ENCODE assay signal across 20 cellular contexts in the genomic region with DNA sequence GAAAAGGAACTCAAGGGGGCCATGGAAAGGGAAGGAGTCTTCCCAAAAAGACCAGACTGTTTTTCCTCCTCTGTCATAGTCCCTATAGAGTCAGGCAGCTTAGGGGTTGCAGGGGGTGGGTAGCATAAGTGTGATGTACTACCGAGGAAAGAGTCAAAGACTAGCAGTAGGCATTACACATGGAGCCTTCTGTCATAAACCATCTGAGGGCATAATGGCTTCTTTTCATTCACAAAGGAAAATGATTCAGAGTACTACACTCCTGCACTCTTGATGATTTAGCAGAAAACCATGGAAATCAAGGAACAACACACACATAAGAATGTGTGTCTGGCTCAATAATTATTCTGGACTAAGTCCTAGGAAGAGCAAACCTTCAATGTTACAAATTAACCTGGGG. TPM values are rescaled to one million over a fixed set of nuclear protein-coding genes. Genes with fewer than 3 reads are reported as not detected.
DNase-seq lines count a peak whose midpoint lies in the region; ATAC-seq, FAIRE-seq and TF ChIP-seq lines count a peak whose summit lies in the region.
"Had no signal": no experiment of that assay in that cellular context is flagged by ENCODE, and none has a peak within 500 bp of the region (broad histone marks: within the 10 kb centered on the region; RNA-seq: fewer than 3 reads in every experiment).

No MANE protein-coding gene starts in this region.

- H3K27me3 ChIP-seq in right atrium auricular region = no peaks in the 10 kb centered on the region
- no peaks in the 10 kb centered on the region for H3K27me3 ChIP-seq in bronchial epithelial cell (ENCODE audit: control insufficient read depth, insufficient read depth, low read length)
- H3K27me3 ChIP-seq in kidney epithelial cell (ENCODE audit: control insufficient read depth, insufficient read depth, low read length) = no peaks in the 10 kb centered on the region

- H3K9me3 ChIP-seq in right atrium auricular region = no peaks in the 10 kb centered on the region

- H3K36me3 ChIP-seq in right atrium auricular region (peaks cover 17% of the 10 kb centered on the region), bronchial epithelial cell (ENCODE audit: control insufficient read depth, insufficient read depth, low read length) (no peaks in the 10 kb centered on the region), kidney epithelial cell (ENCODE audit: control insufficient read depth, insufficient read depth, low read length) (no peaks in the 10 kb centered on the region)

- H3K4me1 ChIP-seq in right atrium auricular region = peaks cover 0 to 8% of the 10 kb centered on the region in 2 donors

- DNase-seq in Right ventricle myocardium superior = no peak
- no peak for DNase-seq in right atrium auricular region (ENCODE audit: low spot score)
- DNase-seq in bronchial epithelial cell (ENCODE audit: low read depth) = peak; percentile 25
- DNase-seq in kidney epithelial cell (ENCODE audit: low read depth) = peak; percentile 54
- DNase-seq in natural killer cell treated with Interleukin-12 subunit alpha and Interleukin-12 subunit beta and Interleukin-15 and Interleukin-18, amount 100 ng/mL, for 72 hours (ENCODE audit: low spot score) = no peak
- no peak for DNase-seq in effector CD4-positive, alpha-beta T cell
- no peak for DNase-seq in effector memory CD8-positive, alpha-beta T cell
- DNase-seq: activated CD4-positive, alpha-beta T cell treated with anti-CD3 and anti-CD28 coated beads, Interleukin-2, amount 50 U/mL, for 48 hours; activated effector memory CD4-positive, alpha-beta T cell treated with Interleukin-2 at 50 U/mL for 16 hours; DMS79 treated with DMSO at 0.1 percent for 48 hours; NCI-H1105; NCI-H524 treated with DMSO at 0.1 percent for 48 hours; posterior cingulate gyrus; stimulated activated CD8-positive, alpha-beta memory T cell treated with anti-CD3 and anti-CD28 coated beads, Interleukin-4, amount 100 ng/mL, for 48 hours; T1000 had no signal

- no peak overlapping the region for H3K4me3 ChIP-seq in right atrium auricular region
- no peak overlapping the region for H3K4me3 ChIP-seq in bronchial epithelial cell (ENCODE audit: low read depth, low read length)
- H3K4me3 ChIP-seq in kidney epithelial cell (ENCODE audit: low read depth, low read length) = no peak overlapping the region

- intact Hi-C loops in Right ventricle myocardium superior (cut with DNase I) = no loop called here

- FAIRE-seq in bronchial epithelial cell (lab: Jason Lieb, UNC) = no peak
- FAIRE-seq: HepG2 had no signal

- H3K27ac Mint-ChIP-seq in natural killer cell treated with Interleukin-12 subunit alpha and Interleukin-12 subunit beta and Interleukin-15 and Interleukin-18, amount 100 ng/mL, for 72 hours = no peak overlapping the region
- peak overlapping the region in 1 of 2 donors; percentile 14 for H3K27ac Mint-ChIP-seq in effector memory CD8-positive, alpha-beta T cell
- H3K27ac Mint-ChIP-seq: type B pancreatic cell had no signal

- peaks cover 11 to 13% of the 10 kb centered on the region in 2 donors for H3K4me1 Mint-ChIP-seq in natural killer cell treated with Interleukin-12 subunit alpha and Interleukin-12 subunit beta and Interleukin-15 and Interleukin-18, amount 100 ng/mL, for 72 hours (ENCODE audit: low read depth in 2 of 2)
- H3K4me1 Mint-ChIP-seq in effector memory CD8-positive, alpha-beta T cell (ENCODE audit: low read depth in 2 of 2) = peaks cover 13 to 25% of the 10 kb centered on the region in 2 donors

- peaks cover 4% of the 10 kb centered on the region for H3K36me3 Mint-ChIP-seq in natural killer cell treated with Interleukin-12 subunit alpha and Interleukin-12 subunit beta and Interleukin-15 and Interleukin-18, amount 100 ng/mL, for 72 hours
- H3K36me3 Mint-ChIP-seq in effector memory CD8-positive, alpha-beta T cell (ENCODE audit: insufficient read depth) = peaks cover 13% of the 10 kb centered on the region

- H3K4me3 Mint-ChIP-seq in natural killer cell treated with Interleukin-12 subunit alpha and Interleukin-12 subunit beta and Interleukin-15 and Interleukin-18, amount 100 ng/mL, for 72 hours = no peak overlapping the region
- H3K4me3 Mint-ChIP-seq in effector memory CD8-positive, alpha-beta T cell = no peak overlapping the region
- H3K4me3 Mint-ChIP-seq: central memory CD8-positive, alpha-beta T cell; type B pancreatic cell had no signal

- H3K27ac ChIP-seq in right atrium auricular region = no peak overlapping the region

- TF ChIP-seq CTCF in right atrium auricular region (IDR thresholded peaks at IDR 0.05) = no peak
- TF ChIP-seq CTCF in bronchial epithelial cell (IDR thresholded peaks at IDR 0.05; ENCODE audit: insufficient read depth, low read length, severe bottlenecking) = no peak
- no peak for TF ChIP-seq CTCF in kidney epithelial cell (IDR thresholded peaks at IDR 0.05; ENCODE audit: insufficient read depth, low read length, poor library complexity, severe bottlenecking)

- no peaks in the 10 kb centered on the region for H3K9me3 Mint-ChIP-seq in natural killer cell treated with Interleukin-12 subunit alpha and Interleukin-12 subunit beta and Interleukin-15 and Interleukin-18, amount 100 ng/mL, for 72 hours
- H3K9me3 Mint-ChIP-seq in effector memory CD8-positive, alpha-beta T cell = no peaks in the 10 kb centered on the region
- H3K9me3 Mint-ChIP-seq: central memory CD8-positive, alpha-beta T cell; type B pancreatic cell had no signal

- H3K27me3 Mint-ChIP-seq in natural killer cell treated with Interleukin-12 subunit alpha and Interleukin-12 subunit beta and Interleukin-15 and Interleukin-18, amount 100 ng/mL, for 72 hours = no peaks in the 10 kb centered on the region
- H3K27me3 Mint-ChIP-seq in effector memory CD8-positive, alpha-beta T cell = no peaks in the 10 kb centered on the region
- H3K27me3 Mint-ChIP-seq: central memory CD8-positive, alpha-beta T cell; type B pancreatic cell had no signal

- ATAC-seq in Right ventricle myocardium superior (ENCODE audit: poor library complexity) (peak; percentile 40), GM19351 (IDR thresholded peaks at IDR 0.05; ENCODE audit: unreplicated experiment) (no peak)
- ATAC-seq in natural killer cell treated with Interleukin-12 subunit alpha and Interleukin-12 subunit beta and Interleukin-15 and Interleukin-18, amount 100 ng/mL, for 72 hours = no peak
- ATAC-seq in effector memory CD8-positive, alpha-beta T cell (replicated peaks) = no peak
- ATAC-seq: esophagus mucosa, HepG2 had no signal

RNA-seq across cellular contexts. Expression of a gene that starts 14.9 kb away (rescaled TPM):
- total RNA-seq in Right ventricle myocardium superior (2,342 TPM), right atrium auricular region (1,000 to 10,000 TPM in 1 of 2 donors, 100 to 1,000 TPM in 1; 560 to 1,831 TPM), bronchial epithelial cell (not detected in 2 replicates), kidney epithelial cell (not detected in 2 replicates)
- total RNA-seq in natural killer cell treated with Interleukin-12 subunit alpha and Interleukin-12 subunit beta and Interleukin-15 and Interleukin-18, amount 100 ng/mL, for 72 hours = not detected
- total RNA-seq: HepG2 had no signal

Comparison
In these comparisons a context has a peak if more than half of its experiments do, and no peak if none do; other contexts are left out.
1. DNase-seq: peak in bronchial epithelial cell (single experiment) and kidney epithelial cell (single experiment); none in Right ventricle myocardium superior (single experiment), right atrium auricular region (single experiment), natural killer cell treated with Interleukin-12 subunit alpha and Interleukin-12 subunit beta and Interleukin-15 and Interleukin-18, amount 100 ng/mL, for 72 hours (single experiment), effector CD4-positive, alpha-beta T cell (single experiment) and effector memory CD8-positive, alpha-beta T cell (0 of 3).
2. RNA of a gene that starts 14.9 kb away (total RNA-seq): 2,342 TPM in Right ventricle myocardium superior (single experiment) and 560 to 1,831 TPM in right atrium auricular region; not detected in bronchial epithelial cell, not detected in kidney epithelial cell and not detected in natural killer cell treated with Interleukin-12 subunit alpha and Interleukin-12 subunit beta and Interleukin-15 and Interleukin-18, amount 100 ng/mL, for 72 hours; every median in the first group is over 100 times any median in the second.